ENCODE assay signal across 1 cellular context in the genomic region with DNA sequence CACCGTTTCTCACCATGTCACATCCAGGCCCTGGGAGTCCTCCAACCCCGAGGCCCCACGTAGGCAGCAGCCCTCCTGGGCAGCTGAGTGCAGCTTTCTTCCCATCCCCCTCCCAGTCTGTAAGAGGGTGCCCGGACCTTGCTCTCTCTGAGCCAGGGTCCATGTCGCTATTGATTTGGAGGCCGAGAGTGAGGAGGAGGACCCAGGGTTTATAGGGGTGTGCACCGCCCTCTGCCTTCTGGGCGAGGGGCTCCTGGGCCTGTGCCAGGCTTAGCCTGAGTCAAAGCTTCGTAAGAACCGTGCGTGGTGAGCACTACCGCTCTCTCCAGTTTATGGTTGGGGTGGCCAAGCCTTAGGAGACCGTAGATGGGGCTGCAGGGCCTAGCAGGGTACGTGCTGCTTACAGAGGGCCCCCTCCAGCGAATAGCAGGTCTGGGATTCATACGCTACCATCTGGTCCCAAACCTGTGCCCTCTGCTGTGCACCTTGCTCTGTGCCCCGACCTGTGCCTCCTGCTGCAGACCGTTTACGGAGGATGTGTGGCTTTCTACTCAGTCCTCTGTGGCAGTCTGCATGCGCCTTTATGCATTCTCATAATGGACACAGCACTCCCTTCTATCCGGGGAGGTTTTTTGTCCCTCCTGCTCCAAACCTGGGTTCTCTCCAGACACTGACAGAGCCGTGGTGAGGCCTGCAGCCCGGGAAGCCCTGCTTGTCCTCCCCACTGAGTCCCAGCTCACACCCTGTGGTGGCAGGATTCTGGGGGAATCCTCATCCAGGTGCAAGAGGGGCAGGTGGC.
TF ChIP-seq lines count a peak whose summit lies in the region.

No MANE protein-coding gene starts in this region.

TF ChIP-seq in HepG2, 621 proteins besides CTCF, POLR2A, EP300 and RAD21 (continued from another document and continues in another):
- TF ChIP-seq, protein P1, sequence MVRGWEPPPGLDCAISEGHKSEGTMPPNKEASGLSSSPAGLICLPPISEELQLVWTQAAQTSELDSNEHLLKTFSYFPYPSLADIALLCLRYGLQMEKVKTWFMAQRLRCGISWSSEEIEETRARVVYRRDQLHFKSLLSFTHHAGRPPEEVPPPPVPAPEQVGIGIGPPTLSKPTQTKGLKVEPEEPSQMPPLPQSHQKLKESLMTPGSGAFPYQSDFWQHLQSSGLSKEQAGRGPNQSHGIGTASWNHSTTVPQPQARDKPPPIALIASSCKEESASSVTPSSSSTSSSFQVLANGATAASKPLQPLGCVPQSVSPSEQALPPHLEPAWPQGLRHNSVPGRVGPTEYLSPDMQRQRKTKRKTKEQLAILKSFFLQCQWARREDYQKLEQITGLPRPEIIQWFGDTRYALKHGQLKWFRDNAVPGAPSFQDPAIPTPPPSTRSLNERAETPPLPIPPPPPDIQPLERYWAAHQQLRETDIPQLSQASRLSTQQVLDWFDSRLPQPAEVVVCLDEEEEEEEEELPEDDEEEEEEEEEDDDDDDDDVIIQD (CRISPR knock-in tag; IDR thresholded peaks at IDR 0.05; ENCODE audit: low read depth), result no peak
- TF ChIP-seq MXI1 (IDR thresholded peaks at IDR 0.05; ENCODE audit: borderline replicate concordance, low read depth, low read length) (0 out of 3 replicates have a peak, but pooled peaks have one; percentile 8), MTF1 (CRISPR knock-in tag; IDR thresholded peaks at IDR 0.05) (no peak), ZNF446 (CRISPR knock-in tag; IDR thresholded peaks at IDR 0.05) (peak; percentile 78), ZNF333 (CRISPR knock-in tag; IDR thresholded peaks at IDR 0.05; ENCODE audit: borderline replicate concordance) (0 out of 2 replicates have a peak, but pooled peaks have one; percentile 67), NCOA5 (CRISPR knock-in tag; IDR thresholded peaks at IDR 0.05) (no peak), TCF7L2 (IDR thresholded peaks at IDR 0.05; ENCODE audit: low read depth, low read length) (no peak), MBD4 (IDR thresholded peaks at IDR 0.05; ENCODE audit: borderline replicate concordance, low read length) (no peak), ZNF484 (CRISPR knock-in tag; IDR thresholded peaks at IDR 0.05; ENCODE audit: borderline replicate concordance, low read depth) (no peak), ZNF569 (CRISPR knock-in tag; IDR thresholded peaks at IDR 0.05; ENCODE audit: borderline replicate concordance) (no peak), ZNF891 (CRISPR knock-in tag; IDR thresholded peaks at IDR 0.05) (peak; percentile 23; the same call in 1 of the 2 replicates), PCBP1 (IDR thresholded peaks at IDR 0.05; ENCODE audit: borderline replicate concordance, low read depth, low read length) (no peak), BRCA1 (CRISPR knock-in tag; IDR thresholded peaks at IDR 0.05) (no peak), ZNF652 (CRISPR knock-in tag; IDR thresholded peaks at IDR 0.05; ENCODE audit: borderline replicate concordance, low read depth) (0 out of 2 replicates have a peak, but pooled peaks have one; percentile 10), ZNF317 (CRISPR knock-in tag; IDR thresholded peaks at IDR 0.05) (no peak; the same call in 1 of the 2 replicates), ZNF33A (CRISPR knock-in tag; IDR thresholded peaks at IDR 0.05; ENCODE audit: borderline replicate concordance) (no peak), ZFP41 (CRISPR knock-in tag; IDR thresholded peaks at IDR 0.05; ENCODE audit: borderline replicate concordance) (no peak), CEBPB (IDR thresholded peaks at IDR 0.05; ENCODE audit: borderline replicate concordance, low read depth, low read length) (no peak), KAT8 (CRISPR knock-in tag; IDR thresholded peaks at IDR 0.05) (0 out of 2 replicates have a peak, but pooled peaks have one; percentile 28), ZNF430 (CRISPR knock-in tag; IDR thresholded peaks at IDR 0.05) (0 out of 2 replicates have a peak, but pooled peaks have one; percentile 26), ZSCAN25 (CRISPR knock-in tag; IDR thresholded peaks at IDR 0.05) (peak; percentile 27; the same call in 1 of the 2 replicates)
- TF ChIP-seq, protein P2, sequence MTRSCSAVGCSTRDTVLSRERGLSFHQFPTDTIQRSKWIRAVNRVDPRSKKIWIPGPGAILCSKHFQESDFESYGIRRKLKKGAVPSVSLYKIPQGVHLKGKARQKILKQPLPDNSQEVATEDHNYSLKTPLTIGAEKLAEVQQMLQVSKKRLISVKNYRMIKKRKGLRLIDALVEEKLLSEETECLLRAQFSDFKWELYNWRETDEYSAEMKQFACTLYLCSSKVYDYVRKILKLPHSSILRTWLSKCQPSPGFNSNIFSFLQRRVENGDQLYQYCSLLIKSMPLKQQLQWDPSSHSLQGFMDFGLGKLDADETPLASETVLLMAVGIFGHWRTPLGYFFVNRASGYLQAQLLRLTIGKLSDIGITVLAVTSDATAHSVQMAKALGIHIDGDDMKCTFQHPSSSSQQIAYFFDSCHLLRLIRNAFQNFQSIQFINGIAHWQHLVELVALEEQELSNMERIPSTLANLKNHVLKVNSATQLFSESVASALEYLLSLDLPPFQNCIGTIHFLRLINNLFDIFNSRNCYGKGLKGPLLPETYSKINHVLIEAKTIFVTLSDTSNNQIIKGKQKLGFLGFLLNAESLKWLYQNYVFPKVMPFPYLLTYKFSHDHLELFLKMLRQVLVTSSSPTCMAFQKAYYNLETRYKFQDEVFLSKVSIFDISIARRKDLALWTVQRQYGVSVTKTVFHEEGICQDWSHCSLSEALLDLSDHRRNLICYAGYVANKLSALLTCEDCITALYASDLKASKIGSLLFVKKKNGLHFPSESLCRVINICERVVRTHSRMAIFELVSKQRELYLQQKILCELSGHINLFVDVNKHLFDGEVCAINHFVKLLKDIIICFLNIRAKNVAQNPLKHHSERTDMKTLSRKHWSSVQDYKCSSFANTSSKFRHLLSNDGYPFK (CRISPR knock-in tag; IDR thresholded peaks at IDR 0.05; ENCODE audit: borderline replicate concordance), result peak; percentile 67; the same call in 1 of the 2 replicates
- TF ChIP-seq, protein P3, sequence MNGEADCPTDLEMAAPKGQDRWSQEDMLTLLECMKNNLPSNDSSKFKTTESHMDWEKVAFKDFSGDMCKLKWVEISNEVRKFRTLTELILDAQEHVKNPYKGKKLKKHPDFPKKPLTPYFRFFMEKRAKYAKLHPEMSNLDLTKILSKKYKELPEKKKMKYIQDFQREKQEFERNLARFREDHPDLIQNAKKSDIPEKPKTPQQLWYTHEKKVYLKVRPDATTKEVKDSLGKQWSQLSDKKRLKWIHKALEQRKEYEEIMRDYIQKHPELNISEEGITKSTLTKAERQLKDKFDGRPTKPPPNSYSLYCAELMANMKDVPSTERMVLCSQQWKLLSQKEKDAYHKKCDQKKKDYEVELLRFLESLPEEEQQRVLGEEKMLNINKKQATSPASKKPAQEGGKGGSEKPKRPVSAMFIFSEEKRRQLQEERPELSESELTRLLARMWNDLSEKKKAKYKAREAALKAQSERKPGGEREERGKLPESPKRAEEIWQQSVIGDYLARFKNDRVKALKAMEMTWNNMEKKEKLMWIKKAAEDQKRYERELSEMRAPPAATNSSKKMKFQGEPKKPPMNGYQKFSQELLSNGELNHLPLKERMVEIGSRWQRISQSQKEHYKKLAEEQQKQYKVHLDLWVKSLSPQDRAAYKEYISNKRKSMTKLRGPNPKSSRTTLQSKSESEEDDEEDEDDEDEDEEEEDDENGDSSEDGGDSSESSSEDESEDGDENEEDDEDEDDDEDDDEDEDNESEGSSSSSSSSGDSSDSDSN (CRISPR knock-in tag; IDR thresholded peaks at IDR 0.05), result 0 out of 2 replicates have a peak, but pooled peaks have one; percentile 29
- TF ChIP-seq, protein P4, sequence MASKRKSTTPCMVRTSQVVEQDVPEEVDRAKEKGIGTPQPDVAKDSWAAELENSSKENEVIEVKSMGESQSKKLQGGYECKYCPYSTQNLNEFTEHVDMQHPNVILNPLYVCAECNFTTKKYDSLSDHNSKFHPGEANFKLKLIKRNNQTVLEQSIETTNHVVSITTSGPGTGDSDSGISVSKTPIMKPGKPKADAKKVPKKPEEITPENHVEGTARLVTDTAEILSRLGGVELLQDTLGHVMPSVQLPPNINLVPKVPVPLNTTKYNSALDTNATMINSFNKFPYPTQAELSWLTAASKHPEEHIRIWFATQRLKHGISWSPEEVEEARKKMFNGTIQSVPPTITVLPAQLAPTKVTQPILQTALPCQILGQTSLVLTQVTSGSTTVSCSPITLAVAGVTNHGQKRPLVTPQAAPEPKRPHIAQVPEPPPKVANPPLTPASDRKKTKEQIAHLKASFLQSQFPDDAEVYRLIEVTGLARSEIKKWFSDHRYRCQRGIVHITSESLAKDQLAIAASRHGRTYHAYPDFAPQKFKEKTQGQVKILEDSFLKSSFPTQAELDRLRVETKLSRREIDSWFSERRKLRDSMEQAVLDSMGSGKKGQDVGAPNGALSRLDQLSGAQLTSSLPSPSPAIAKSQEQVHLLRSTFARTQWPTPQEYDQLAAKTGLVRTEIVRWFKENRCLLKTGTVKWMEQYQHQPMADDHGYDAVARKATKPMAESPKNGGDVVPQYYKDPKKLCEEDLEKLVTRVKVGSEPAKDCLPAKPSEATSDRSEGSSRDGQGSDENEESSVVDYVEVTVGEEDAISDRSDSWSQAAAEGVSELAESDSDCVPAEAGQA (IDR thresholded peaks at IDR 0.05; ENCODE audit: low read depth), result no peak
- TF ChIP-seq, protein P4 (CRISPR knock-in tag; IDR thresholded peaks at IDR 0.05; ENCODE audit: borderline replicate concordance), result no peak
- TF ChIP-seq, protein P5, sequence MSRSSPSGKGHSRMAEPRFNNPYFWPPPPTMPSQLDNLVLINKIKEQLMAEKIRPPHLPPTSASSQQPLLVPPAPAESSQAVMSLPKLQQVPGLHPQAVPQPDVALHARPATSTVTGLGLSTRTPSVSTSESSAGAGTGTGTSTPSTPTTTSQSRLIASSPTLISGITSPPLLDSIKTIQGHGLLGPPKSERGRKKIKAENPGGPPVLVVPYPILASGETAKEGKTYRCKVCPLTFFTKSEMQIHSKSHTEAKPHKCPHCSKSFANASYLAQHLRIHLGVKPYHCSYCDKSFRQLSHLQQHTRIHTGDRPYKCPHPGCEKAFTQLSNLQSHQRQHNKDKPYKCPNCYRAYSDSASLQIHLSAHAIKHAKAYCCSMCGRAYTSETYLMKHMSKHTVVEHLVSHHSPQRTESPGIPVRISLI (CRISPR knock-in tag; IDR thresholded peaks at IDR 0.05; ENCODE audit: borderline replicate concordance), result no peak
- TF ChIP-seq, protein P6, sequence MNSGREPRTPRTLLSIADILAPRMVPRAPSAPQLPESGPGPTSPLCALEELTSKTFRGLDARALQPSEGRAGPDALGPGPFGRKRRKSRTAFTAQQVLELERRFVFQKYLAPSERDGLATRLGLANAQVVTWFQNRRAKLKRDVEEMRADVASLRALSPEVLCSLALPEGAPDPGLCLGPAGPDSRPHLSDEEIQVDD (CRISPR knock-in tag; IDR thresholded peaks at IDR 0.05; ENCODE audit: borderline replicate concordance), result peak; percentile 39; the same call in 1 of the 2 replicates
- TF ChIP-seq, protein P7, sequence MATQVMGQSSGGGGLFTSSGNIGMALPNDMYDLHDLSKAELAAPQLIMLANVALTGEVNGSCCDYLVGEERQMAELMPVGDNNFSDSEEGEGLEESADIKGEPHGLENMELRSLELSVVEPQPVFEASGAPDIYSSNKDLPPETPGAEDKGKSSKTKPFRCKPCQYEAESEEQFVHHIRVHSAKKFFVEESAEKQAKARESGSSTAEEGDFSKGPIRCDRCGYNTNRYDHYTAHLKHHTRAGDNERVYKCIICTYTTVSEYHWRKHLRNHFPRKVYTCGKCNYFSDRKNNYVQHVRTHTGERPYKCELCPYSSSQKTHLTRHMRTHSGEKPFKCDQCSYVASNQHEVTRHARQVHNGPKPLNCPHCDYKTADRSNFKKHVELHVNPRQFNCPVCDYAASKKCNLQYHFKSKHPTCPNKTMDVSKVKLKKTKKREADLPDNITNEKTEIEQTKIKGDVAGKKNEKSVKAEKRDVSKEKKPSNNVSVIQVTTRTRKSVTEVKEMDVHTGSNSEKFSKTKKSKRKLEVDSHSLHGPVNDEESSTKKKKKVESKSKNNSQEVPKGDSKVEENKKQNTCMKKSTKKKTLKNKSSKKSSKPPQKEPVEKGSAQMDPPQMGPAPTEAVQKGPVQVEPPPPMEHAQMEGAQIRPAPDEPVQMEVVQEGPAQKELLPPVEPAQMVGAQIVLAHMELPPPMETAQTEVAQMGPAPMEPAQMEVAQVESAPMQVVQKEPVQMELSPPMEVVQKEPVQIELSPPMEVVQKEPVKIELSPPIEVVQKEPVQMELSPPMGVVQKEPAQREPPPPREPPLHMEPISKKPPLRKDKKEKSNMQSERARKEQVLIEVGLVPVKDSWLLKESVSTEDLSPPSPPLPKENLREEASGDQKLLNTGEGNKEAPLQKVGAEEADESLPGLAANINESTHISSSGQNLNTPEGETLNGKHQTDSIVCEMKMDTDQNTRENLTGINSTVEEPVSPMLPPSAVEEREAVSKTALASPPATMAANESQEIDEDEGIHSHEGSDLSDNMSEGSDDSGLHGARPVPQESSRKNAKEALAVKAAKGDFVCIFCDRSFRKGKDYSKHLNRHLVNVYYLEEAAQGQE (IDR thresholded peaks at IDR 0.05; ENCODE audit: borderline replicate concordance in 1 of 2, low read depth in 1 of 2, low read length in 2 of 2), result no peak
- TF ChIP-seq, protein P8, sequence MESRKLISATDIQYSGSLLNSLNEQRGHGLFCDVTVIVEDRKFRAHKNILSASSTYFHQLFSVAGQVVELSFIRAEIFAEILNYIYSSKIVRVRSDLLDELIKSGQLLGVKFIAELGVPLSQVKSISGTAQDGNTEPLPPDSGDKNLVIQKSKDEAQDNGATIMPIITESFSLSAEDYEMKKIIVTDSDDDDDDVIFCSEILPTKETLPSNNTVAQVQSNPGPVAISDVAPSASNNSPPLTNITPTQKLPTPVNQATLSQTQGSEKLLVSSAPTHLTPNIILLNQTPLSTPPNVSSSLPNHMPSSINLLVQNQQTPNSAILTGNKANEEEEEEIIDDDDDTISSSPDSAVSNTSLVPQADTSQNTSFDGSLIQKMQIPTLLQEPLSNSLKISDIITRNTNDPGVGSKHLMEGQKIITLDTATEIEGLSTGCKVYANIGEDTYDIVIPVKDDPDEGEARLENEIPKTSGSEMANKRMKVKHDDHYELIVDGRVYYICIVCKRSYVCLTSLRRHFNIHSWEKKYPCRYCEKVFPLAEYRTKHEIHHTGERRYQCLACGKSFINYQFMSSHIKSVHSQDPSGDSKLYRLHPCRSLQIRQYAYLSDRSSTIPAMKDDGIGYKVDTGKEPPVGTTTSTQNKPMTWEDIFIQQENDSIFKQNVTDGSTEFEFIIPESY (CRISPR knock-in tag; IDR thresholded peaks at IDR 0.05), result 0 out of 2 replicates have a peak, but pooled peaks have one; percentile 14
- TF ChIP-seq, protein P9, sequence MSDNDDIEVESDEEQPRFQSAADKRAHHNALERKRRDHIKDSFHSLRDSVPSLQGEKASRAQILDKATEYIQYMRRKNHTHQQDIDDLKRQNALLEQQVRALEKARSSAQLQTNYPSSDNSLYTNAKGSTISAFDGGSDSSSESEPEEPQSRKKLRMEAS (IDR thresholded peaks at IDR 0.05), result peak; percentile 47; the same call in 1 of the 2 replicates
